In genomic region chr3:50339485-50340196, GRCh38 we compare ENCODE assay signal across 9 cellular contexts. TPM values are rescaled to one million over a fixed set of nuclear protein-coding genes. Genes with fewer than 3 reads are reported as not detected.
DNase-seq lines count a peak whose midpoint lies in the region; ATAC-seq and TF ChIP-seq lines count a peak whose summit lies in the region.
"Had no signal": no experiment of that assay in that cellular context is flagged by ENCODE, and none has a peak within 500 bp of the region (broad histone marks: within the 10 kb centered on the region; RNA-seq: fewer than 3 reads in every experiment).

No MANE protein-coding gene starts in this region.

- H3K4me1 Mint-ChIP-seq in T-helper 1 cell treated with Interleukin-12 subunit alpha and Interleukin-12 subunit beta and Interleukin-4 antibody, amounts not matched to agents 30 μg/mL and 1 μg/mL, for 36 hours (ENCODE audit: low read depth): peaks cover 36% of the 10 kb centered on the region
- peaks cover 33% of the 10 kb centered on the region for H3K4me1 Mint-ChIP-seq in WTC11
- peaks cover 52% of the 10 kb centered on the region for H3K4me1 Mint-ChIP-seq in stimulated activated memory B cell treated with anti-CD40 and anti-IgM and Interleukin-4, amounts not matched to agents 10 μg/mL and 1 μg/mL and 100 μg/mL, for 72 hours

- no peak for TF ChIP-seq CTCF in WTC11 (IDR thresholded peaks at IDR 0.05)

- H3K27me3 Mint-ChIP-seq in T-helper 1 cell treated with Interleukin-12 subunit alpha and Interleukin-12 subunit beta and Interleukin-4 antibody, amounts not matched to agents 30 μg/mL and 1 μg/mL, for 36 hours (ENCODE audit: low read depth): no peaks in the 10 kb centered on the region
- peaks cover 67% of the 10 kb centered on the region for H3K27me3 Mint-ChIP-seq in WTC11 (ENCODE audit: low read depth)
- H3K27me3 Mint-ChIP-seq in stimulated activated memory B cell treated with anti-CD40 and anti-IgM and Interleukin-4, amounts not matched to agents 10 μg/mL and 1 μg/mL and 100 μg/mL, for 72 hours: no peaks in the 10 kb centered on the region

- POLR2A ChIA-PET in WTC11 (lab: Charles Lee): no interaction called here

- H3K4me3 Mint-ChIP-seq in T-helper 1 cell treated with Interleukin-12 subunit alpha and Interleukin-12 subunit beta and Interleukin-4 antibody, amounts not matched to agents 30 μg/mL and 1 μg/mL, for 36 hours: peak overlapping the region; percentile 95
- peak overlapping the region; percentile 95 for H3K4me3 Mint-ChIP-seq in WTC11
- H3K4me3 Mint-ChIP-seq in stimulated activated memory B cell treated with anti-CD40 and anti-IgM and Interleukin-4, amounts not matched to agents 10 μg/mL and 1 μg/mL and 100 μg/mL, for 72 hours: peak overlapping the region; percentile 89

- CTCF ChIA-PET in WTC11 (lab: Charles Lee): no interaction called here

- H3K27ac Mint-ChIP-seq in T-helper 1 cell treated with Interleukin-12 subunit alpha and Interleukin-12 subunit beta and Interleukin-4 antibody, amounts not matched to agents 30 μg/mL and 1 μg/mL, for 36 hours: peak overlapping the region; percentile 94
- no peak overlapping the region for H3K27ac Mint-ChIP-seq in WTC11
- H3K27ac Mint-ChIP-seq in stimulated activated memory B cell treated with anti-CD40 and anti-IgM and Interleukin-4, amounts not matched to agents 10 μg/mL and 1 μg/mL and 100 μg/mL, for 72 hours: peak overlapping the region; percentile 99

- peaks cover 31% of the 10 kb centered on the region for H3K36me3 Mint-ChIP-seq in T-helper 1 cell treated with Interleukin-12 subunit alpha and Interleukin-12 subunit beta and Interleukin-4 antibody, amounts not matched to agents 30 μg/mL and 1 μg/mL, for 36 hours (ENCODE audit: low read depth)
- no peaks in the 10 kb centered on the region for H3K36me3 Mint-ChIP-seq in WTC11
- H3K36me3 Mint-ChIP-seq in stimulated activated memory B cell treated with anti-CD40 and anti-IgM and Interleukin-4, amounts not matched to agents 10 μg/mL and 1 μg/mL and 100 μg/mL, for 72 hours: peaks cover 18% of the 10 kb centered on the region

- DNase-seq in T-helper 1 cell (no peak), WTC11 (ENCODE audit: low spot score) (no peak), germinal center (ENCODE audit: low spot score) (peak; percentile 53), medulla oblongata (ENCODE audit: extremely low spot score) (no peak), NOMO-1 (lab: John Stamatoyannopoulos, UW; ENCODE audit: unreplicated experiment in 2 of 2) (no peak)
- DNase-seq: NCI-H69 had no signal

- H3K9me3 Mint-ChIP-seq in T-helper 1 cell treated with Interleukin-12 subunit alpha and Interleukin-12 subunit beta and Interleukin-4 antibody, amounts not matched to agents 30 μg/mL and 1 μg/mL, for 36 hours: no peaks in the 10 kb centered on the region
- no peaks in the 10 kb centered on the region for H3K9me3 Mint-ChIP-seq in WTC11
- H3K9me3 Mint-ChIP-seq in stimulated activated memory B cell treated with anti-CD40 and anti-IgM and Interleukin-4, amounts not matched to agents 10 μg/mL and 1 μg/mL and 100 μg/mL, for 72 hours: no peaks in the 10 kb centered on the region

- ATAC-seq in WTC11 (no peak), GM21737 (IDR thresholded peaks at IDR 0.05; ENCODE audit: unreplicated experiment) (no peak)
- ATAC-seq in stimulated activated memory B cell treated with anti-CD40 and anti-IgM and Interleukin-4, amounts not matched to agents 10 μg/mL and 1 μg/mL and 100 μg/mL, for 72 hours: no peak

TF ChIP-seq in WTC11, 78 proteins besides CTCF, POLR2A, EP300 and RAD21:
- no peak for TF ChIP-seq RORB (CRISPR knock-in tag; IDR thresholded peaks at IDR 0.05)
- no peak for TF ChIP-seq NR1H2 (CRISPR knock-in tag; IDR thresholded peaks at IDR 0.05)
TF ChIP-seq in WTC11: peak in this region for 0.

RNA-seq across cellular contexts. Expression of gene RASSF1, which starts 1.0 kb away (rescaled TPM):
- total RNA-seq in WTC11 (2021): 13.2 to 14.5 TPM (median 14.5 TPM) in 3 replicates

RNA-seq across cellular contexts. Expression of gene ZMYND10, which starts 5.9 kb away (rescaled TPM):
- 0.46 to 0.80 TPM (median 0.74 TPM) in 3 replicates for total RNA-seq in WTC11 (2021)

RNA-seq across cellular contexts. Expression of gene NPRL2, which starts 10.9 kb away (rescaled TPM):
- 20.6 to 26.6 TPM (median 23.9 TPM) in 3 replicates for total RNA-seq in WTC11 (2021)

RNA-seq across cellular contexts. Expression of gene CYB561D2, which starts 11.0 kb away (rescaled TPM):
- total RNA-seq in WTC11 (2021): 9.8 to 12.0 TPM (median 11.3 TPM) in 3 replicates

RNA-seq across cellular contexts. Expression of gene TUSC2, which starts 11.6 kb away (rescaled TPM):
- total RNA-seq in WTC11 (2021): 34.7 to 41.1 TPM (median 38.0 TPM) in 3 replicates
